Comparison of ENCODE assay signal across 19 cellular contexts in genomic region chr9:98342103-98342818, GRCh38.
DNase-seq lines count a peak whose midpoint lies in the region; ATAC-seq, FAIRE-seq and TF ChIP-seq lines count a peak whose summit lies in the region.
"Had no signal": no experiment of that assay in that cellular context is flagged by ENCODE, and none has a peak within 500 bp of the region (broad histone marks: within the 10 kb centered on the region; RNA-seq: fewer than 3 reads in every experiment).

No MANE protein-coding gene starts in this region.

- H3K9ac ChIP-seq in BLaER1: no peak overlapping the region
- H3K9ac ChIP-seq in K562 (ENCODE audit: insufficient read depth in 1 of 2, low read depth in 2 of 2, low read length in 2 of 2): peak overlapping the region; percentile 57 to 60; a peak in 3 of 4 replicates
- H3K9ac ChIP-seq: SK-N-SH had no signal

- H3K9me3 ChIP-seq in BLaER1 (0 out of 2 replicates have a peak, but pooled peaks cover 6% of the 10 kb centered on the region), K562 (replicated peaks; ENCODE audit: control insufficient read depth, insufficient read depth, low read depth, low read length) (peaks cover 19% of the 10 kb centered on the region), transverse colon (no peaks in the 10 kb centered on the region)
- H3K9me3 ChIP-seq in CD4-positive, CD25-positive, alpha-beta regulatory T cell (ENCODE audit: control insufficient read depth in 2 of 2, low read length in 2 of 2): no peaks in the 10 kb centered on the region
- H3K9me3 ChIP-seq: BE2C, SK-N-SH had no signal

- H3K36me3 Mint-ChIP-seq in CD4-positive, CD25-positive, alpha-beta regulatory T cell: no peaks in the 10 kb centered on the region
- H3K36me3 Mint-ChIP-seq: CD4-positive, alpha-beta memory T cell had no signal

- CTCF ChIA-PET in K562 (lab: Yijun Ruan, JAX; ENCODE audit: low intra/inter-chr PET ratio): no interaction called here

- H3K79me2 ChIP-seq in K562 (ENCODE audit: control insufficient read depth, insufficient read depth, low read length): no peaks in the 10 kb centered on the region

- 16% methylated on average over 4 of the region's 4 CpGs for WGBS in K562 (ENCODE audit: insufficient coverage, low coverage, missing lambda C conversion rate)
- WGBS in transverse colon (ENCODE audit: low coverage in 1 of 2), 2 donors: 73 to 82% methylated on average over 3 to 4 of the region's 4 CpGs

- H3K4me1 Mint-ChIP-seq in CD4-positive, CD25-positive, alpha-beta regulatory T cell: peaks cover 0 to 15% (median 2%) of the 10 kb centered on the region in 4 donors
- H3K4me1 Mint-ChIP-seq: CD4-positive, alpha-beta memory T cell had no signal

- peak overlapping the region in 2 of 3 donors; percentile 18 to 54 for H3K27ac Mint-ChIP-seq in CD4-positive, CD25-positive, alpha-beta regulatory T cell
- H3K27ac Mint-ChIP-seq: CD4-positive, alpha-beta memory T cell; IgD-negative memory B cell had no signal

- no peaks in the 10 kb centered on the region for H3K9me1 ChIP-seq in K562 (ENCODE audit: control insufficient read depth, insufficient read depth, low read length)

- intact Hi-C loops in K562 (cut with micrococcal nuclease): no loop called here
- intact Hi-C loops in transverse colon (cut with DNase I; ENCODE audit: low total_unique reads): no loop called here

- no peak for TF ChIP-seq RAD21 in K562 (CRISPR knock-in tag; conservative IDR thresholded peaks at IDR 0.05 in 1 of 2, IDR thresholded peaks at IDR 0.05 in 1 of 2)

- TF ChIP-seq CTCF in K562 (IDR thresholded peaks at IDR 0.05 in 2 of 3, conservative IDR thresholded peaks at IDR 0.05 in 1 of 3; ENCODE audit: insufficient read depth in 2 of 3, low read depth in 1 of 3, low read length in 3 of 3): no peak
- TF ChIP-seq CTCF in transverse colon (IDR thresholded peaks at IDR 0.05): no peak

- POLR2A ChIA-PET in K562 (lab: Yijun Ruan, JAX): interaction anchor here (0.6 to 0.7 kb wide), 2 partner anchors 183 to 452 kb away, joined by 3 to 4 read pairs; no protein-coding TSS in a partner anchor

- DNase-seq in CD4-positive, CD25-positive, alpha-beta regulatory T cell: no peak
- DNase-seq in K562 (ENCODE audit: extremely low read depth in 1 of 4, low spot score in 3 of 4) (peak in 2 of 4 experiments; percentile 56 to 69), islet precursor cell (peak; percentile 15), transverse colon (no peak)
- DNase-seq in activated CD8-positive, alpha-beta memory T cell treated with anti-CD3 and anti-CD28 coated beads for 24 hours: no peak
- DNase-seq: BE2C; CD4-positive, alpha-beta memory T cell; Karpas-422; MV-4-11; NCI-H1105 treated with DMSO at 0.1 percent for 48 hours; NCI-H2081 treated with DMSO at 0.1 percent for 48 hours; NK-92 treated with Interleukin-12 subunit alpha and Interleukin-12 subunit beta, amount 100 ng/mL, for 24 hours; SIG-M5; SK-N-SH had no signal

- H3K27ac ChIP-seq in BLaER1 (no peak overlapping the region), K562 (ENCODE audit: extremely low read depth, low read depth, low read length) (peak overlapping the region; percentile 86), transverse colon (no peak overlapping the region)
- no peak overlapping the region for H3K27ac ChIP-seq in CD4-positive, CD25-positive, alpha-beta regulatory T cell (ENCODE audit: insufficient read depth, low read length, poor library complexity, severe bottlenecking)

- no TSS peak for BruUV-seq in K562 (replicated peaks; lab: Mats Ljungman, UMichigan)

- H3K4me1 ChIP-seq in BLaER1: peaks cover 10% of the 10 kb centered on the region; the same call in 1 of the 2 replicates
- H3K4me1 ChIP-seq in CD4-positive, CD25-positive, alpha-beta regulatory T cell (ENCODE audit: control insufficient read depth, insufficient read depth, low read length, poor library complexity, severe bottlenecking): no peaks in the 10 kb centered on the region
- H3K4me1 ChIP-seq in K562 (replicated peaks in 1 of 2; ENCODE audit: control insufficient read depth in 2 of 2, insufficient read depth in 2 of 2, low read length in 2 of 2): peaks cover 16 to 50% of the 10 kb centered on the region in 2 experiments
- H3K4me1 ChIP-seq in transverse colon: no peaks in the 10 kb centered on the region
- H3K4me1 ChIP-seq: BE2C had no signal

- TF ChIP-seq POLR2A in K562 (conservative IDR thresholded peaks at IDR 0.05) (no peak), transverse colon (IDR thresholded peaks at IDR 0.05) (no peak)

- peak overlapping the region; percentile 83 for H2AFZ ChIP-seq in K562 (ENCODE audit: low read depth, low read length)

- H3K27me3 Mint-ChIP-seq in CD4-positive, CD25-positive, alpha-beta regulatory T cell: peaks cover 28% of the 10 kb centered on the region
- H3K27me3 Mint-ChIP-seq: IgD-negative memory B cell had no signal

- no peak overlapping the region for H3K4me3 ChIP-seq in BLaER1
- H3K4me3 ChIP-seq in CD4-positive, CD25-positive, alpha-beta regulatory T cell (ENCODE audit: low read depth, low read length): no peak overlapping the region
- H3K4me3 ChIP-seq in K562: no peak overlapping the region
- no peak overlapping the region for H3K4me3 ChIP-seq in transverse colon

- TF ChIP-seq EP300 in K562 (IDR thresholded peaks at IDR 0.05; ENCODE audit: low read length) (no peak), transverse colon (IDR thresholded peaks at IDR 0.05; ENCODE audit: low read depth) (no peak)

- H3K36me3 ChIP-seq in BLaER1 (no peaks in the 10 kb centered on the region), K562 (ENCODE audit: control insufficient read depth, insufficient read depth, low read length) (no peaks in the 10 kb centered on the region; the same call in 1 of the 3 replicates), transverse colon (no peaks in the 10 kb centered on the region)
- H3K36me3 ChIP-seq in CD4-positive, CD25-positive, alpha-beta regulatory T cell (ENCODE audit: control insufficient read depth, insufficient read depth, low read length): no peaks in the 10 kb centered on the region
- H3K36me3 ChIP-seq: BE2C had no signal

- H3K9me3 Mint-ChIP-seq in CD4-positive, CD25-positive, alpha-beta regulatory T cell: peaks cover 0 to 7% (median 0%) of the 10 kb centered on the region in 7 donors

- H3K4me3 Mint-ChIP-seq in CD4-positive, CD25-positive, alpha-beta regulatory T cell: no peak overlapping the region
- H3K4me3 Mint-ChIP-seq: CD4-positive, alpha-beta memory T cell; IgD-negative memory B cell had no signal

- no peaks in the 10 kb centered on the region for H3K27me3 ChIP-seq in BLaER1
- peaks cover 5% of the 10 kb centered on the region for H3K27me3 ChIP-seq in CD4-positive, CD25-positive, alpha-beta regulatory T cell (ENCODE audit: control insufficient read depth, insufficient read depth, low read length)
- no peaks in the 10 kb centered on the region for H3K27me3 ChIP-seq in K562 (ENCODE audit: control insufficient read depth in 2 of 2, insufficient read depth in 2 of 2, low read length in 2 of 2)
- no peaks in the 10 kb centered on the region for H3K27me3 ChIP-seq in transverse colon

- FAIRE-seq in K562 (lab: Jason Lieb, UNC): peak; percentile 52
- FAIRE-seq: G401.6, H54 had no signal

- H4K20me1 ChIP-seq in BLaER1: no peaks in the 10 kb centered on the region
- H4K20me1 ChIP-seq in K562 (replicated peaks; ENCODE audit: control insufficient read depth, insufficient read depth, low read length): no peaks in the 10 kb centered on the region

- ATAC-seq in CD4-positive, CD25-positive, alpha-beta regulatory T cell (ENCODE audit: low read depth in 2 of 2): no peak
- ATAC-seq in K562: peak; percentile 73
- ATAC-seq in HG02642 (IDR thresholded peaks at IDR 0.05; ENCODE audit: poor library complexity, unreplicated experiment): no peak

- 0 out of 2 replicates have a peak overlapping the region, but pooled peaks have one; percentile 11 for H3K4me2 ChIP-seq in BLaER1
- peak overlapping the region; percentile 73 for H3K4me2 ChIP-seq in K562 (ENCODE audit: insufficient read depth, low read length)
- H3K4me2 ChIP-seq: SK-N-SH had no signal

- in situ Hi-C loops in K562 (cut with MboI) (no loop called here), transverse colon (cut with MboI; ENCODE audit: low pct_ligation_motif_present in 1 of 4, low pct_unique_long_range_greater_than_20kb in 1 of 4, low sequenced_read_pairs in 3 of 4) (no loop called here)

TF ChIP-seq in K562, 482 proteins besides CTCF, POLR2A, EP300 and RAD21 (continues in another document):
- TF ChIP-seq NFE2L1 (tag; IDR thresholded peaks at IDR 0.05; ENCODE audit: borderline replicate concordance, low read depth): no peak
- no peak for TF ChIP-seq KAT7 (CRISPR knock-in tag; IDR thresholded peaks at IDR 0.05; ENCODE audit: borderline replicate concordance)
- no peak for TF ChIP-seq ZNF175 (CRISPR knock-in tag; IDR thresholded peaks at IDR 0.05; ENCODE audit: low read depth)
- TF ChIP-seq CXXC5 (CRISPR knock-in tag; IDR thresholded peaks at IDR 0.05): no peak; the same call in 1 of the 2 replicates
- TF ChIP-seq HSF4 (CRISPR knock-in tag; IDR thresholded peaks at IDR 0.05; ENCODE audit: borderline replicate concordance): no peak
- TF ChIP-seq CAMTA2 (CRISPR knock-in tag; conservative IDR thresholded peaks at IDR 0.05): no peak
- no peak for TF ChIP-seq ZNF75A (CRISPR knock-in tag; IDR thresholded peaks at IDR 0.05)
- peak; percentile 28 for TF ChIP-seq BRD9 (IDR thresholded peaks at IDR 0.05; ENCODE audit: low read depth, partially characterized antibody)
- TF ChIP-seq MLX (CRISPR knock-in tag; conservative IDR thresholded peaks at IDR 0.05): no peak
- TF ChIP-seq PHF20 (IDR thresholded peaks at IDR 0.05; ENCODE audit: partially characterized antibody): no peak
- no peak for TF ChIP-seq PYGO2 (tag; IDR thresholded peaks at IDR 0.05)
